18 cellular contexts compared by ENCODE assay signal in genomic region chr20:11389188-11389587, GRCh38.
"Had no signal": no experiment of that assay in that cellular context is flagged by ENCODE, and none has a peak within 500 bp of the region (broad histone marks: within the 10 kb centered on the region; RNA-seq: fewer than 3 reads in every experiment).

No MANE protein-coding gene starts in this region.

- H3K27ac ChIP-seq: brain microvascular endothelial cell, gastroesophageal sphincter, hepatocyte, left ventricle myocardium inferior, parathyroid adenoma had no signal

- ATAC-seq: activated CD8-positive, alpha-beta T cell treated with anti-CD3 and anti-CD28 coated beads for 36 hours; effector memory CD8-positive, alpha-beta T cell; gastroesophageal sphincter; mucosa of descending colon; naive thymus-derived CD4-positive, alpha-beta T cell; stimulated activated effector memory CD8-positive, alpha-beta T cell treated with anti-CD3 and anti-CD28 coated beads, Interleukin-12 subunit alpha, Interleukin-12 subunit beta, amount 100 ng/mL, for 72 hours had no signal

- H3K9me3 ChIP-seq: gastroesophageal sphincter, left ventricle myocardium inferior, mucosa of descending colon had no signal

- H3K36me3 ChIP-seq: brain microvascular endothelial cell, gastroesophageal sphincter, left ventricle myocardium inferior had no signal

- H2AFZ ChIP-seq: hepatocyte, parathyroid adenoma had no signal

- H3K4me2 ChIP-seq: hepatocyte had no signal

- H3K4me3 ChIP-seq: gastroesophageal sphincter, hepatocyte, left ventricle myocardium inferior, mucosa of descending colon had no signal

- H3K27me3 ChIP-seq: brain microvascular endothelial cell, gastroesophageal sphincter, hepatocyte had no signal

- DNase-seq: activated B cell treated with CpG ODN at 0.5 μM for 24 hours; activated CD4-positive, alpha-beta T cell treated with anti-CD3 and anti-CD28 coated beads for 48 hours; activated CD8-positive, alpha-beta T cell treated with anti-CD3 and anti-CD28 coated beads for 36 hours; activated gamma-delta T cell treated with Interleukin-2 at 50 U/mL for 16 hours; activated naive CD8-positive, alpha-beta T cell treated with anti-CD3 and anti-CD28 coated beads for 36 hours; activated T-cell treated with anti-CD3 and anti-CD28 coated beads, Interleukin-2, amount 50 U/mL, for 48 hours; brain microvascular endothelial cell; dermis blood vessel endothelial cell; effector memory CD8-positive, alpha-beta T cell; islet precursor cell; left ventricle myocardium inferior; mucosa of descending colon; naive thymus-derived CD4-positive, alpha-beta T cell; retina had no signal

- H3K4me1 ChIP-seq: gastroesophageal sphincter, left ventricle myocardium inferior, parathyroid adenoma had no signal

- H3K9ac ChIP-seq: parathyroid adenoma had no signal

- H3K79me2 ChIP-seq: hepatocyte, parathyroid adenoma had no signal
